In genomic region chr2:72274284-72274869, GRCh38 we compare ENCODE assay signal across 26 cellular contexts.
A peak's percentile ranks its signal among the peaks of the same experiment; 100 is the strongest.
DNase-seq lines count a peak whose midpoint lies in the region; ATAC-seq, FAIRE-seq and TF ChIP-seq lines count a peak whose summit lies in the region.
"Had no signal": no experiment of that assay in that cellular context is flagged by ENCODE, and none has a peak within 500 bp of the region (broad histone marks: within the 10 kb centered on the region; RNA-seq: fewer than 3 reads in every experiment).

No MANE protein-coding gene starts in this region.

- H3K4me2 ChIP-seq in astrocyte (ENCODE audit: low read length) (no peak overlapping the region), GM23338 (no peak overlapping the region)
- H3K4me2 ChIP-seq: BLaER1, KMS-11 had no signal

- intact Hi-C loops in activated T-helper 2 cell treated with anti-CD3 and anti-CD28 coated beads, Interferon-gamma antibody, Interleukin-2, Interleukin-4, amounts not matched to agents 10 μg/mL and 5 μg/mL and 100 μg/mL, durations not matched to agents 14 hours and 24 hours and 36 hours (cut with micrococcal nuclease) = no loop called here

- H3F3A ChIP-seq in GM23338 (replicated peaks; ENCODE audit: low read depth) = no peaks in the 10 kb centered on the region

- H3K4me1 ChIP-seq in astrocyte (ENCODE audit: insufficient read depth, low read length) (peaks cover 11% of the 10 kb centered on the region), small intestine (ENCODE audit: control insufficient read depth in 2 of 2, insufficient read depth in 1 of 2, low read depth in 1 of 2, low read length in 1 of 2) (peaks cover 8 to 9% of the 10 kb centered on the region in 2 donors), GM23338 (ENCODE audit: insufficient read depth) (no peaks in the 10 kb centered on the region)
- H3K4me1 ChIP-seq: BLaER1, prostate gland had no signal

- H3K27me3 ChIP-seq in astrocyte (ENCODE audit: insufficient read depth, low read length) = no peaks in the 10 kb centered on the region
- H3K27me3 ChIP-seq in small intestine (ENCODE audit: control insufficient read depth in 2 of 2, insufficient read depth in 2 of 2, low read length in 2 of 2) = no peaks in the 10 kb centered on the region
- H3K27me3 ChIP-seq in GM23338 (ENCODE audit: insufficient read depth) = no peaks in the 10 kb centered on the region
- H3K27me3 ChIP-seq: adrenal gland, BLaER1, cardiac muscle cell, sigmoid colon had no signal

- ATAC-seq in effector memory CD8-positive, alpha-beta T cell (replicated peaks) = no peak
- ATAC-seq in GM23338 = no peak
- ATAC-seq: activated CD4-positive, alpha-beta T cell treated with anti-CD3 and anti-CD28 coated beads for 36 hours had no signal

- H3K27me3 Mint-ChIP-seq in HFFc6 (ENCODE audit: insufficient read depth) (peaks cover 1% of the 10 kb centered on the region; the same call in 1 of the 2 replicates), astrocyte (ENCODE audit: low read depth, unreplicated experiment) (no peaks in the 10 kb centered on the region), GM23338 (ENCODE audit: insufficient read depth, low read depth, poor library complexity) (peaks cover 2% of the 10 kb centered on the region)
- H3K27me3 Mint-ChIP-seq in activated T-helper 2 cell treated with anti-CD3 and anti-CD28 coated beads, Interferon-gamma antibody, Interleukin-2, Interleukin-4, amounts not matched to agents 10 μg/mL and 5 μg/mL and 100 μg/mL, durations not matched to agents 14 hours and 24 hours and 36 hours (ENCODE audit: low read depth) = no peaks in the 10 kb centered on the region
- H3K27me3 Mint-ChIP-seq in effector memory CD8-positive, alpha-beta T cell = no peaks in the 10 kb centered on the region
- H3K27me3 Mint-ChIP-seq: activated CD4-positive, alpha-beta T cell treated with anti-CD3 and anti-CD28 coated beads for 36 hours; activated T-cell treated with anti-CD3 and anti-CD28 coated beads, Interleukin-2, amount 50 U/mL, for 24 hours had no signal

- 20 to 41% (median 29%) methylated on average over 5 of the region's 5 CpGs for WGBS in small intestine, 3 donors

- no peak for FAIRE-seq in astrocyte (lab: Jason Lieb, UNC)
- no peak for FAIRE-seq in small intestine (lab: Jason Lieb, UNC)

- H3K36me3 ChIP-seq in astrocyte (ENCODE audit: insufficient read depth, low read length) (no peaks in the 10 kb centered on the region), small intestine (ENCODE audit: control insufficient read depth in 2 of 2, insufficient read depth in 2 of 2, low read length in 2 of 2) (no peaks in the 10 kb centered on the region), GM23338 (ENCODE audit: insufficient read depth) (no peaks in the 10 kb centered on the region)
- H3K36me3 ChIP-seq: adrenal gland, BLaER1, cardiac muscle cell, prostate gland, sigmoid colon had no signal

- H3K4me3 ChIP-seq in astrocyte (ENCODE audit: insufficient read depth, low read depth, low read length) (no peak overlapping the region), small intestine (ENCODE audit: low read depth in 1 of 2, low read length in 2 of 2) (no peak overlapping the region), GM23338 (no peak overlapping the region)
- H3K4me3 ChIP-seq: adrenal gland, BLaER1, cardiac muscle cell, prostate gland, sigmoid colon had no signal

- H3K4me1 Mint-ChIP-seq in HFFc6 (ENCODE audit: low read depth) (peaks cover 32% of the 10 kb centered on the region), astrocyte (ENCODE audit: low read depth, unreplicated experiment) (peaks cover 14% of the 10 kb centered on the region), GM23338 (peaks cover 14% of the 10 kb centered on the region)
- no peaks in the 10 kb centered on the region for H3K4me1 Mint-ChIP-seq in activated T-helper 2 cell treated with anti-CD3 and anti-CD28 coated beads, Interferon-gamma antibody, Interleukin-2, Interleukin-4, amounts not matched to agents 10 μg/mL and 5 μg/mL and 100 μg/mL, durations not matched to agents 14 hours and 24 hours and 36 hours (ENCODE audit: low read depth)
- no peaks in the 10 kb centered on the region for H3K4me1 Mint-ChIP-seq in effector memory CD8-positive, alpha-beta T cell (ENCODE audit: low read depth in 2 of 2)
- H3K4me1 Mint-ChIP-seq: activated CD4-positive, alpha-beta T cell treated with anti-CD3 and anti-CD28 coated beads for 36 hours had no signal

- H3K4me3 Mint-ChIP-seq in HFFc6 = peak overlapping the region; percentile 8; the same call in 1 of the 2 replicates
- H3K4me3 Mint-ChIP-seq in astrocyte (ENCODE audit: unreplicated experiment) = no peak overlapping the region
- no peak overlapping the region for H3K4me3 Mint-ChIP-seq in activated T-helper 2 cell treated with anti-CD3 and anti-CD28 coated beads, Interferon-gamma antibody, Interleukin-2, Interleukin-4, amounts not matched to agents 10 μg/mL and 5 μg/mL and 100 μg/mL, durations not matched to agents 14 hours and 24 hours and 36 hours (ENCODE audit: low read depth)
- H3K4me3 Mint-ChIP-seq in effector memory CD8-positive, alpha-beta T cell = no peak overlapping the region
- no peak overlapping the region for H3K4me3 Mint-ChIP-seq in GM23338
- H3K4me3 Mint-ChIP-seq: activated CD4-positive, alpha-beta T cell treated with anti-CD3 and anti-CD28 coated beads for 36 hours; activated T-cell treated with anti-CD3 and anti-CD28 coated beads, Interleukin-2, amount 50 U/mL, for 24 hours; T-helper 1 cell treated with Interleukin-12 subunit alpha and Interleukin-12 subunit beta and Interleukin-4 antibody, amounts not matched to agents 30 μg/mL and 1 μg/mL, for 36 hours had no signal

- H3K9me2 ChIP-seq in GM23338 (ENCODE audit: insufficient read depth) = no peaks in the 10 kb centered on the region

- H3K9me3 Mint-ChIP-seq in HFFc6 (no peaks in the 10 kb centered on the region), astrocyte (ENCODE audit: unreplicated experiment) (no peaks in the 10 kb centered on the region), GM23338 (no peaks in the 10 kb centered on the region)
- no peaks in the 10 kb centered on the region for H3K9me3 Mint-ChIP-seq in activated T-helper 2 cell treated with anti-CD3 and anti-CD28 coated beads, Interferon-gamma antibody, Interleukin-2, Interleukin-4, amounts not matched to agents 10 μg/mL and 5 μg/mL and 100 μg/mL, durations not matched to agents 14 hours and 24 hours and 36 hours
- no peaks in the 10 kb centered on the region for H3K9me3 Mint-ChIP-seq in effector memory CD8-positive, alpha-beta T cell
- H3K9me3 Mint-ChIP-seq: activated T-cell treated with anti-CD3 and anti-CD28 coated beads, Interleukin-2, amount 50 U/mL, for 24 hours; T-helper 1 cell treated with Interleukin-12 subunit alpha and Interleukin-12 subunit beta and Interleukin-4 antibody, amounts not matched to agents 30 μg/mL and 1 μg/mL, for 36 hours had no signal

- H3K27ac Mint-ChIP-seq in HFFc6 (no peak overlapping the region), astrocyte (ENCODE audit: unreplicated experiment) (no peak overlapping the region), GM23338 (no peak overlapping the region)
- no peak overlapping the region for H3K27ac Mint-ChIP-seq in activated T-helper 2 cell treated with anti-CD3 and anti-CD28 coated beads, Interferon-gamma antibody, Interleukin-2, Interleukin-4, amounts not matched to agents 10 μg/mL and 5 μg/mL and 100 μg/mL, durations not matched to agents 14 hours and 24 hours and 36 hours
- no peak overlapping the region for H3K27ac Mint-ChIP-seq in effector memory CD8-positive, alpha-beta T cell
- H3K27ac Mint-ChIP-seq: activated CD4-positive, alpha-beta T cell treated with anti-CD3 and anti-CD28 coated beads for 36 hours; activated T-cell treated with anti-CD3 and anti-CD28 coated beads, Interleukin-2, amount 50 U/mL, for 24 hours; T-helper 1 cell treated with Interleukin-12 subunit alpha and Interleukin-12 subunit beta and Interleukin-4 antibody, amounts not matched to agents 30 μg/mL and 1 μg/mL, for 36 hours had no signal

- no peak overlapping the region for H2AFZ ChIP-seq in astrocyte (ENCODE audit: low read depth, low read length)
- H2AFZ ChIP-seq in GM23338 = no peak overlapping the region

- TF ChIP-seq CTCF in HFFc6 (IDR thresholded peaks at IDR 0.05) (no peak), astrocyte (IDR thresholded peaks at IDR 0.05; ENCODE audit: insufficient read depth, low read depth, low read length) (no peak), GM23338 (conservative IDR thresholded peaks at IDR 0.05; ENCODE audit: low read depth in 2 of 2) (no peak)

- no peak for DNase-seq in HFFc6
- DNase-seq in astrocyte (ENCODE audit: low read depth) = peak; percentile 30
- DNase-seq in iris pigment epithelial cell (ENCODE audit: low read depth) = peak; percentile 38
- peak; percentile 70 for DNase-seq in small intestine
- no peak for DNase-seq in activated T-helper 2 cell treated with anti-CD3 and anti-CD28 coated beads, Interferon-gamma antibody, Interleukin-2, Interleukin-4, amounts not matched to agents 10 μg/mL and 5 μg/mL and 100 μg/mL, durations not matched to agents 14 hours and 24 hours and 36 hours (ENCODE audit: low spot score)
- no peak for DNase-seq in effector memory CD8-positive, alpha-beta T cell
- DNase-seq in activated CD4-positive, CD25-positive, alpha-beta regulatory T cell treated with anti-CD3 and anti-CD28 coated beads, Interleukin-2, amount 50 U/mL, for 72 hours = no peak
- DNase-seq in GM23338 (ENCODE audit: low spot score) = no peak
- DNase-seq: ACHN; activated CD4-positive, alpha-beta T cell treated with anti-CD3 and anti-CD28 coated beads for 36 hours; activated CD8-positive, alpha-beta memory T cell treated with anti-CD3 and anti-CD28 coated beads for 24 hours; activated naive CD4-positive, alpha-beta T cell treated with Interleukin-2 at 50 U/mL for 16 hours; activated T-cell treated with anti-CD3 and anti-CD28 coated beads, Interleukin-2, amount 50 U/mL, for 24 hours; adrenal gland; DND-41; GOT3; NCI-H1436 treated with DMSO at 0.1 percent for 48 hours; NCI-H2171; NCI-H526 treated with DMSO at 0.1 percent for 48 hours; RPMI8226; sigmoid colon had no signal

- H3K79me2 ChIP-seq in astrocyte (ENCODE audit: insufficient read depth, low read length) (no peaks in the 10 kb centered on the region), GM23338 (replicated peaks; ENCODE audit: insufficient read depth) (no peaks in the 10 kb centered on the region)

- H3K9ac ChIP-seq in astrocyte (ENCODE audit: low read length) = no peak overlapping the region
- H3K9ac ChIP-seq: BLaER1, KMS-11 had no signal

- H3K27ac ChIP-seq in astrocyte (ENCODE audit: low read depth, low read length) = no peak overlapping the region
- H3K27ac ChIP-seq in small intestine (ENCODE audit: low read depth in 1 of 2, low read length in 1 of 2) = no peak overlapping the region
- no peak overlapping the region for H3K27ac ChIP-seq in GM23338 (ENCODE audit: low read depth)
- H3K27ac ChIP-seq: BLaER1, cardiac muscle cell, KMS-11, prostate gland, sigmoid colon had no signal

- H4K20me1 ChIP-seq in astrocyte (ENCODE audit: insufficient read depth, low read length) = no peaks in the 10 kb centered on the region
- H4K20me1 ChIP-seq in GM23338 (replicated peaks; ENCODE audit: insufficient read depth) = no peaks in the 10 kb centered on the region
- H4K20me1 ChIP-seq: BLaER1 had no signal

- H3K9me3 ChIP-seq in astrocyte (ENCODE audit: insufficient read depth, low read depth, low read length) = no peaks in the 10 kb centered on the region
- no peaks in the 10 kb centered on the region for H3K9me3 ChIP-seq in small intestine (ENCODE audit: control insufficient read depth, low read depth)
- H3K9me3 ChIP-seq: adrenal gland, BLaER1, prostate gland, sigmoid colon had no signal

- H3K36me3 Mint-ChIP-seq in HFFc6 (ENCODE audit: low read depth) = no peaks in the 10 kb centered on the region
- no peaks in the 10 kb centered on the region for H3K36me3 Mint-ChIP-seq in astrocyte (ENCODE audit: low read depth, unreplicated experiment)
- H3K36me3 Mint-ChIP-seq in activated T-helper 2 cell treated with anti-CD3 and anti-CD28 coated beads, Interferon-gamma antibody, Interleukin-2, Interleukin-4, amounts not matched to agents 10 μg/mL and 5 μg/mL and 100 μg/mL, durations not matched to agents 14 hours and 24 hours and 36 hours (ENCODE audit: low read depth) = no peaks in the 10 kb centered on the region
- no peaks in the 10 kb centered on the region for H3K36me3 Mint-ChIP-seq in effector memory CD8-positive, alpha-beta T cell (ENCODE audit: insufficient read depth)
- H3K36me3 Mint-ChIP-seq in GM23338 (ENCODE audit: low read depth) = no peaks in the 10 kb centered on the region

Comparison
In these comparisons a context has a peak if more than half of its experiments do, and no peak if none do; other contexts are left out.
1. DNase-seq: peak in astrocyte (single experiment), iris pigment epithelial cell (single experiment) and small intestine (single experiment); none in HFFc6 (single experiment), activated T-helper 2 cell treated with anti-CD3 and anti-CD28 coated beads, Interferon-gamma antibody, Interleukin-2, Interleukin-4, amounts not matched to agents 10 μg/mL and 5 μg/mL and 100 μg/mL, durations not matched to agents 14 hours and 24 hours and 36 hours (single experiment), effector memory CD8-positive, alpha-beta T cell (0 of 3), activated CD4-positive, CD25-positive, alpha-beta regulatory T cell treated with anti-CD3 and anti-CD28 coated beads, Interleukin-2, amount 50 U/mL, for 72 hours (single experiment) and GM23338 (single experiment).